ENCODE assay signal across 5 cellular contexts in genomic region chr11:3649374-3649773, GRCh38. TPM values are rescaled to one million over a fixed set of nuclear protein-coding genes. Genes with fewer than 3 reads are reported as not detected.
"Had no signal": no experiment of that assay in that cellular context is flagged by ENCODE, and none has a peak within 500 bp of the region (broad histone marks: within the 10 kb centered on the region; RNA-seq: fewer than 3 reads in every experiment).

No MANE protein-coding gene starts in this region.

RNA-seq across cellular contexts. Expression of gene ART1, which starts 4.4 kb away (rescaled TPM):
- total RNA-seq: GM23248, H4, HFFc6, HT1080, IMR-90 had no signal
- polyA plus RNA-seq: GM23248, IMR-90 had no signal

RNA-seq across cellular contexts. Expression of gene ART5, which starts 7.6 kb away (rescaled TPM):
- total RNA-seq: GM23248, HFFc6, HT1080, IMR-90 had no signal
- polyA plus RNA-seq: IMR-90 had no signal
